In genomic region chr9:134690946-134691694, GRCh38 we compare ENCODE assay signal across 23 cellular contexts. TPM values are rescaled to one million over a fixed set of nuclear protein-coding genes. Genes with fewer than 3 reads are reported as not detected.
DNase-seq lines count a peak whose midpoint lies in the region; ATAC-seq and TF ChIP-seq lines count a peak whose summit lies in the region.
"Had no signal": no experiment of that assay in that cellular context is flagged by ENCODE, and none has a peak within 500 bp of the region (broad histone marks: within the 10 kb centered on the region; RNA-seq: fewer than 3 reads in every experiment).

No MANE protein-coding gene starts in this region.

- DNase-seq in AG10803 (ENCODE audit: low read depth) (peak; percentile 70), WERI-Rb-1 (peak; percentile 71), right atrium auricular region (ENCODE audit: low spot score) (no peak), ovary (peak in 4 of 5 donors; percentile 19 to 35 (median 28)), HuH-7.5 (ENCODE audit: low spot score) (no peak), DMS153 treated with DMSO at 0.1 percent for 48 hours (lab: John Stamatoyannopoulos, UW; ENCODE audit: unreplicated experiment) (no peak), foreskin keratinocyte (no peak)
- DNase-seq: activated CD4-positive, alpha-beta T cell treated with anti-CD3 and anti-CD28 coated beads for 48 hours; activated naive CD8-positive, alpha-beta T cell treated with anti-CD3 and anti-CD28 coated beads for 36 hours; activated T-cell treated with anti-CD3 and anti-CD28 coated beads for 4 hours; Caco-2; caudate nucleus; effector memory CD4-positive, alpha-beta T cell; NCI-H1092; NCI-H2227 treated with DMSO at 0.1 percent for 48 hours; nucleus accumbens; stimulated activated naive CD4-positive, alpha-beta T cell; T1000; trophoblast cell had no signal

- no peaks in the 10 kb centered on the region for H3K36me3 ChIP-seq in WERI-Rb-1
- H3K36me3 ChIP-seq in right atrium auricular region, result no peaks in the 10 kb centered on the region
- no peaks in the 10 kb centered on the region for H3K36me3 ChIP-seq in ovary
- H3K36me3 ChIP-seq: HAP-1 had no signal

- no peak for TF ChIP-seq EP300 in ovary (IDR thresholded peaks at IDR 0.05)

- H3K9me3 ChIP-seq in WERI-Rb-1 (ENCODE audit: severe bottlenecking), result no peaks in the 10 kb centered on the region
- no peaks in the 10 kb centered on the region for H3K9me3 ChIP-seq in right atrium auricular region
- no peaks in the 10 kb centered on the region for H3K9me3 ChIP-seq in ovary
- H3K9me3 ChIP-seq: Caco-2, HAP-1, SJSA1 had no signal

- H3K27ac ChIP-seq in WERI-Rb-1, result no peak overlapping the region
- H3K27ac ChIP-seq in right atrium auricular region, result peak overlapping the region; percentile 23 to 34
- no peak overlapping the region for H3K27ac ChIP-seq in ovary
- no peak overlapping the region for H3K27ac ChIP-seq in foreskin keratinocyte
- H3K27ac ChIP-seq: SJSA1 had no signal

- intact Hi-C loops in ovary (cut with DNase I), result loop anchor here in 1 of 4 donors (10.0 kb wide), 2 partner anchors 394 to 654 kb away; partner anchors contain the start of gene OLFM1

- H3K4me1 ChIP-seq in right atrium auricular region (peaks cover 0 to 20% of the 10 kb centered on the region in 2 donors), ovary (ENCODE audit: insufficient read depth) (peaks cover 5% of the 10 kb centered on the region), foreskin keratinocyte (no peaks in the 10 kb centered on the region)
- H3K4me1 ChIP-seq: Caco-2, HAP-1 had no signal

- no peak for TF ChIP-seq POLR2A in ovary (IDR thresholded peaks at IDR 0.05)

- 68 to 73% (median 69%) methylated on average over 30 to 31 of the region's 31 CpGs for WGBS in ovary, 3 donors

- H3K4me3 ChIP-seq in AG10803 (ENCODE audit: low read length) (no peak overlapping the region), WERI-Rb-1 (ENCODE audit: low read depth, low read length) (no peak overlapping the region), right atrium auricular region (no peak overlapping the region), ovary (no peak overlapping the region)
- H3K4me3 ChIP-seq: HAP-1, K562, SJSA1 had no signal

- no peaks in the 10 kb centered on the region for H3K27me3 ChIP-seq in WERI-Rb-1 (ENCODE audit: insufficient read depth, low read depth, severe bottlenecking)
- no peaks in the 10 kb centered on the region for H3K27me3 ChIP-seq in right atrium auricular region
- no peaks in the 10 kb centered on the region for H3K27me3 ChIP-seq in ovary
- H3K27me3 ChIP-seq in foreskin keratinocyte, result no peaks in the 10 kb centered on the region
- H3K27me3 ChIP-seq: SJSA1 had no signal

- TF ChIP-seq CTCF in AG10803 (conservative IDR thresholded peaks at IDR 0.05; ENCODE audit: low read length) (no peak), WERI-Rb-1 (IDR thresholded peaks at IDR 0.05; ENCODE audit: low read depth, low read length) (no peak), right atrium auricular region (IDR thresholded peaks at IDR 0.05) (no peak), ovary (IDR thresholded peaks at IDR 0.05) (no peak), foreskin keratinocyte (conservative IDR thresholded peaks at IDR 0.05) (no peak)

- no peak for ATAC-seq in GM18868 (IDR thresholded peaks at IDR 0.05; ENCODE audit: unreplicated experiment)
- ATAC-seq in foreskin keratinocyte, result no peak
- ATAC-seq: K562 had no signal

RNA-seq across cellular contexts. Expression of gene COL5A1, which starts 49.5 kb away (rescaled TPM):
- total RNA-seq in right atrium auricular region (10 to 100 TPM; 10.9 to 22.0 TPM), ovary (100 to 1,000 TPM in 1 of 7 donors, 10 to 100 TPM in 6; 28.1 to 117 (median 58.6) TPM), foreskin keratinocyte (4.8 and 14.7 TPM in 2 replicates)
- polyA plus RNA-seq in ovary (10 to 100 TPM; 37.4 to 54.6 TPM), foreskin keratinocyte (2.9 and 6.2 TPM in 2 replicates)

Comparison
In these comparisons a context has a peak if more than half of its experiments do, and no peak if none do; other contexts are left out.
1. DNase-seq: peak in AG10803 (single experiment), WERI-Rb-1 (single experiment) and ovary (4 of 5); none in right atrium auricular region (single experiment), HuH-7.5 (single experiment), DMS153 treated with DMSO at 0.1 percent for 48 hours (single experiment) and foreskin keratinocyte (0 of 2).
2. H3K27ac ChIP-seq: peak in right atrium auricular region (2 of 2); none in WERI-Rb-1 (single experiment), ovary (0 of 2) and foreskin keratinocyte (single experiment).